Comparison of ENCODE assay signal across 22 cellular contexts in genomic region chr20:41702647-41703046, GRCh38.
DNase-seq lines count a peak whose midpoint lies in the region; FAIRE-seq and TF ChIP-seq lines count a peak whose summit lies in the region.
"Had no signal": no experiment of that assay in that cellular context is flagged by ENCODE, and none has a peak within 500 bp of the region (broad histone marks: within the 10 kb centered on the region; RNA-seq: fewer than 3 reads in every experiment).

No MANE protein-coding gene starts in this region.

- no peak overlapping the region for H2BK15ac ChIP-seq in H1 (ENCODE audit: low read length)

- H2AK5ac ChIP-seq in H1 (ENCODE audit: low read depth, low read length) = no peak overlapping the region
- H2AK5ac ChIP-seq in trophoblast cell (ENCODE audit: low read length) = no peak overlapping the region

- H3K14ac ChIP-seq in H1 (ENCODE audit: insufficient read length) (no peak overlapping the region), trophoblast cell (ENCODE audit: low read length) (no peak overlapping the region)

- H3K4me2 ChIP-seq in H1 (ENCODE audit: insufficient read depth in 1 of 2, low read depth in 2 of 2, low read length in 2 of 2) = no peak overlapping the region
- no peak overlapping the region for H3K4me2 ChIP-seq in trophoblast cell (ENCODE audit: low read length)
- H3K4me2 ChIP-seq: BLaER1 treated with 17β-estradiol and CSF1 and Interleukin-3, amounts not matched to agents 10 nM and 100 nM had no signal

- CTCF ChIA-PET in A673 (lab: Charles Lee) = interaction anchor here (1.5 kb wide), 1 partner anchor 10 kb away, joined by 6 read pairs; no protein-coding TSS in a partner anchor
- CTCF ChIA-PET in H1 (lab: Charles Lee; ENCODE audit: partially characterized antibody) = interaction anchor here (1.0 to 1.6 kb wide), 2 partner anchors 32 to 33 kb away, joined by 3 to 5 read pairs; no protein-coding TSS in a partner anchor

- H3K36me3 ChIP-seq in A673 (ENCODE audit: insufficient read depth, low read length, poor library complexity, severe bottlenecking) (no peaks in the 10 kb centered on the region), SK-N-MC (ENCODE audit: insufficient read depth, low read length) (no peaks in the 10 kb centered on the region), H1 (ENCODE audit: control insufficient read depth in 2 of 4, insufficient read depth in 4 of 4, low read length in 3 of 4) (no peaks in the 10 kb centered on the region), trophoblast cell (ENCODE audit: control insufficient read depth in 1 of 2, insufficient read depth in 2 of 2, low read length in 2 of 2) (no peaks in the 10 kb centered on the region), testis (ENCODE audit: low read depth, missing control alignments) (no peaks in the 10 kb centered on the region)
- H3K36me3 ChIP-seq: BLaER1 treated with 17β-estradiol and CSF1 and Interleukin-3, amounts not matched to agents 10 nM and 100 nM had no signal

- H4K8ac ChIP-seq in H1 (ENCODE audit: extremely low read depth, insufficient read depth, low read length) (no peak overlapping the region), trophoblast cell (ENCODE audit: low read depth, low read length) (no peak overlapping the region)

- H3K27me3 ChIP-seq in A673 (replicated peaks; ENCODE audit: insufficient read depth, low read depth, low read length, poor library complexity) (no peaks in the 10 kb centered on the region), H1 (replicated peaks in 1 of 4; ENCODE audit: control insufficient read depth in 3 of 4, extremely low read depth in 1 of 4, insufficient read depth in 3 of 4, low read length in 3 of 4) (no peaks in the 10 kb centered on the region), trophoblast cell (ENCODE audit: insufficient read depth, low read length) (no peaks in the 10 kb centered on the region), testis (no peaks in the 10 kb centered on the region)
- H3K27me3 ChIP-seq: BLaER1 treated with 17β-estradiol and CSF1 and Interleukin-3, amounts not matched to agents 10 nM and 100 nM had no signal

- H3K79me2 ChIP-seq in H1 (ENCODE audit: control insufficient read depth in 1 of 2, insufficient read depth in 2 of 2, low read length in 2 of 2) = no peaks in the 10 kb centered on the region
- H3K79me2 ChIP-seq in trophoblast cell (ENCODE audit: control insufficient read depth, insufficient read depth, low read length, poor library complexity) = no peaks in the 10 kb centered on the region

- H2BK120ac ChIP-seq in H1 (replicated peaks; ENCODE audit: low read depth, low read length) (no peak overlapping the region), trophoblast cell (ENCODE audit: insufficient read depth, low read length, poor library complexity) (no peak overlapping the region)

- no peak overlapping the region for H4K91ac ChIP-seq in H1 (replicated peaks; ENCODE audit: insufficient read length, low read length)
- H4K91ac ChIP-seq in trophoblast cell (ENCODE audit: low read depth, low read length) = no peak overlapping the region

- H3K23ac ChIP-seq in H1 (ENCODE audit: insufficient read length) = no peak overlapping the region
- no peak overlapping the region for H3K23ac ChIP-seq in trophoblast cell (ENCODE audit: low read length)

- no TSS peak for BruUV-seq in A673 (replicated peaks; lab: Mats Ljungman, UMichigan)

- no peak for TF ChIP-seq EP300 in H1 (IDR thresholded peaks at IDR 0.05; ENCODE audit: borderline replicate concordance in 1 of 2, low read depth in 2 of 2, low read length in 2 of 2)

- no peak overlapping the region for H2BK20ac ChIP-seq in H1 (ENCODE audit: low read length)

- no peak for FAIRE-seq in H1 (lab: Jason Lieb, UNC)
- FAIRE-seq: A204.1, D721Med, G401.6, GM12892, GM19239 had no signal

- POLR2A ChIA-PET in A673 (lab: Charles Lee; ENCODE audit: low non-redundant PET) = no interaction called here
- POLR2A ChIA-PET in H1 (lab: Charles Lee; ENCODE audit: partially characterized antibody) = interaction anchor here (2.5 kb wide), 1 partner anchor 9 kb away, joined by 13 read pairs; no protein-coding TSS in a partner anchor

- H3K9ac ChIP-seq in SK-N-MC (ENCODE audit: insufficient read length) (no peak overlapping the region), H1 (replicated peaks in 1 of 4; ENCODE audit: extremely low read depth in 1 of 4, low read depth in 3 of 4, low read length in 3 of 4) (no peak overlapping the region), trophoblast cell (ENCODE audit: low read length) (peak overlapping the region; percentile 73)
- H3K9ac ChIP-seq: BLaER1 treated with 17β-estradiol and CSF1 and Interleukin-3, amounts not matched to agents 10 nM and 100 nM had no signal

- H3K4ac ChIP-seq in H1 (replicated peaks; ENCODE audit: insufficient read length, low read depth, low read length) = no peak overlapping the region
- H3K4ac ChIP-seq in trophoblast cell (ENCODE audit: low read depth, low read length) = no peak overlapping the region

- WGBS in H1 (ENCODE audit: extremely low coverage in 1 of 2, insufficient coverage in 1 of 2, insufficient read length in 1 of 2, insufficient replicate concordance in 2 of 2, low coverage in 1 of 2, low lambda C conversion rate in 2 of 2, missing lambda C conversion rate in 1 of 2), 2 experiments = 93% methylated on average over 2 of the region's 2 CpGs; no CpG with 5 or more reads in 1 of the 2 experiments
- WGBS in trophoblast cell (ENCODE audit: extremely low coverage, insufficient coverage, insufficient read length) = no CpG with 5 or more reads among the region's 2 CpGs
- WGBS in testis, 2 donors = 83 to 94% methylated on average over 2 of the region's 2 CpGs

- H2BK12ac ChIP-seq in H1 (ENCODE audit: low read depth, low read length) = no peak overlapping the region
- no peak overlapping the region for H2BK12ac ChIP-seq in trophoblast cell (ENCODE audit: low read length)

- H3K27ac ChIP-seq in A673 (ENCODE audit: low read depth, low read length, poor library complexity, severe bottlenecking) = peak overlapping the region; percentile 10
- H3K27ac ChIP-seq in SK-N-MC = peak overlapping the region; percentile 55; the same call in 1 of the 2 replicates
- H3K27ac ChIP-seq in H1 (ENCODE audit: low read depth, low read length) = no peak overlapping the region
- H3K27ac ChIP-seq in trophoblast cell (ENCODE audit: low read depth, low read length) = no peak overlapping the region
- no peak overlapping the region for H3K27ac ChIP-seq in testis
- H3K27ac ChIP-seq: BLaER1 treated with 17β-estradiol and CSF1 and Interleukin-3, amounts not matched to agents 10 nM and 100 nM; C4-2B had no signal

- no peak overlapping the region for H3K56ac ChIP-seq in H1 (replicated peaks; ENCODE audit: insufficient read length, low read depth, low read length)

- in situ Hi-C loops in GM13976 (cut with MboI; ENCODE audit: low sequenced_read_pairs, unreplicated experiment) = no loop called here

- intact Hi-C loops in A673 (cut with micrococcal nuclease; ENCODE audit: unreplicated experiment) = no loop called here
- intact Hi-C loops in testis (cut with DNase I; ENCODE audit: low total_unique reads) = no loop called here

- H3K79me1 ChIP-seq in H1 (ENCODE audit: low read depth, low read length) (no peaks in the 10 kb centered on the region), trophoblast cell (ENCODE audit: low read length) (no peaks in the 10 kb centered on the region)

- H4K20me1 ChIP-seq in H1 (replicated peaks in 1 of 2; ENCODE audit: control insufficient read depth in 1 of 2, insufficient read depth in 2 of 2, low read length in 2 of 2) = no peaks in the 10 kb centered on the region
- H4K20me1 ChIP-seq: BLaER1 treated with 17β-estradiol and CSF1 and Interleukin-3, amounts not matched to agents 10 nM and 100 nM had no signal

- no peak for TF ChIP-seq RAD21 in H1 (IDR thresholded peaks at IDR 0.05 in 1 of 2, conservative IDR thresholded peaks at IDR 0.05 in 1 of 2; ENCODE audit: low read depth in 2 of 2, low read length in 2 of 2)

- H3K23me2 ChIP-seq in H1 (ENCODE audit: low read depth, low read length) = no peaks in the 10 kb centered on the region

- H3K9me3 ChIP-seq in A673 (ENCODE audit: low read depth, low read length, poor library complexity, severe bottlenecking) (no peaks in the 10 kb centered on the region), SK-N-MC (ENCODE audit: low read depth, low read length) (no peaks in the 10 kb centered on the region), H1 (ENCODE audit: insufficient read depth in 2 of 2, low read depth in 1 of 2, low read length in 1 of 2) (no peaks in the 10 kb centered on the region), trophoblast cell (ENCODE audit: insufficient read depth, low read depth, low read length) (no peaks in the 10 kb centered on the region), testis (no peaks in the 10 kb centered on the region)
- H3K9me3 ChIP-seq: BLaER1 treated with 17β-estradiol and CSF1 and Interleukin-3, amounts not matched to agents 10 nM and 100 nM; Caco-2 had no signal

- H3K18ac ChIP-seq in H1 (ENCODE audit: extremely low read depth, low read length) (no peak overlapping the region), trophoblast cell (ENCODE audit: low read length) (no peak overlapping the region)

- DNase-seq in A673 (ENCODE audit: low spot score) (no peak), SK-N-MC (ENCODE audit: low read depth, low spot score) (no peak), H1 (ENCODE audit: low read depth in 1 of 2, low spot score in 2 of 2) (no peak), trophoblast cell (no peak), HPDE6-E6E7 (ENCODE audit: extremely low spot score) (no peak), testis (no peak), GM13976 (ENCODE audit: low spot score) (no peak)
- DNase-seq: 8988T; AML-193; Caco-2; Calu3; CD4-positive, alpha-beta T cell; CD8-positive, alpha-beta T cell; DMS79 treated with DMSO at 0.1 percent for 48 hours; GF-D8 had no signal

- H2BK5ac ChIP-seq in H1 (ENCODE audit: low read depth, low read length) (no peak overlapping the region), trophoblast cell (ENCODE audit: low read depth, low read length, poor library complexity) (no peak overlapping the region)

- H2AFZ ChIP-seq in H1 (ENCODE audit: low read length) (no peak overlapping the region), trophoblast cell (ENCODE audit: insufficient read depth, low read length, poor library complexity) (no peak overlapping the region)

- H4K5ac ChIP-seq in H1 (ENCODE audit: insufficient read length, low read depth, low read length) = no peak overlapping the region

- no peak overlapping the region for H4K12ac ChIP-seq in trophoblast cell (ENCODE audit: low read depth, low read length)

- no peak for TF ChIP-seq CTCF in A673 (conservative IDR thresholded peaks at IDR 0.05; ENCODE audit: low read depth, low read length)
- no peak for TF ChIP-seq CTCF in H1 (IDR thresholded peaks at IDR 0.05; ENCODE audit: control extremely low read depth in 1 of 3, insufficient read depth in 1 of 3, low read depth in 1 of 3, low read length in 3 of 3)
- no peak for TF ChIP-seq CTCF in testis (IDR thresholded peaks at IDR 0.05)
- no peak for TF ChIP-seq CTCF in GM13976 (IDR thresholded peaks at IDR 0.05; ENCODE audit: borderline replicate concordance, control extremely low read depth, extremely low read depth, insufficient read depth, missing control alignments)

- H3K4me3 ChIP-seq in A673 (ENCODE audit: low read depth, low read length, poor library complexity, severe bottlenecking) (no peak overlapping the region), SK-N-MC (no peak overlapping the region), H1 (ENCODE audit: extremely low read depth in 1 of 4, insufficient read depth in 2 of 4, low read depth in 3 of 4, low read length in 4 of 4) (no peak overlapping the region), trophoblast cell (ENCODE audit: low read depth, low read length) (no peak overlapping the region), testis (no peak overlapping the region)
- H3K4me3 ChIP-seq: BLaER1 treated with 17β-estradiol and CSF1 and Interleukin-3, amounts not matched to agents 10 nM and 100 nM had no signal

- TF ChIP-seq POLR2A in H1 (IDR thresholded peaks at IDR 0.05; ENCODE audit: control extremely low read depth in 1 of 2, low read depth in 2 of 2, low read length in 2 of 2) (no peak), testis (IDR thresholded peaks at IDR 0.05) (no peak)

- H3K4me1 ChIP-seq in A673 (ENCODE audit: insufficient read depth, low read length, poor library complexity, severe bottlenecking) = peaks cover 30% of the 10 kb centered on the region
- peaks cover 0 to 4% (median 1%) of the 10 kb centered on the region in 4 experiments; a peak in 3 of 7 replicates for H3K4me1 ChIP-seq in H1 (replicated peaks in 1 of 4; ENCODE audit: control insufficient read depth in 3 of 4, insufficient read depth in 4 of 4, low read length in 3 of 4)
- no peaks in the 10 kb centered on the region for H3K4me1 ChIP-seq in trophoblast cell (ENCODE audit: control insufficient read depth in 1 of 2, insufficient read depth in 2 of 2, low read length in 2 of 2)
- H3K4me1 ChIP-seq in testis = no peaks in the 10 kb centered on the region
- H3K4me1 ChIP-seq: Caco-2 had no signal

Comparison
In these comparisons a context has a peak if more than half of its experiments do, and no peak if none do; other contexts are left out.
1. H3K27ac ChIP-seq: peak in A673 (single experiment) and SK-N-MC (single experiment); none in H1 (single experiment), trophoblast cell (single experiment) and testis (0 of 2).